Comparison of ENCODE assay signal across 16 cellular contexts in the genomic region with DNA sequence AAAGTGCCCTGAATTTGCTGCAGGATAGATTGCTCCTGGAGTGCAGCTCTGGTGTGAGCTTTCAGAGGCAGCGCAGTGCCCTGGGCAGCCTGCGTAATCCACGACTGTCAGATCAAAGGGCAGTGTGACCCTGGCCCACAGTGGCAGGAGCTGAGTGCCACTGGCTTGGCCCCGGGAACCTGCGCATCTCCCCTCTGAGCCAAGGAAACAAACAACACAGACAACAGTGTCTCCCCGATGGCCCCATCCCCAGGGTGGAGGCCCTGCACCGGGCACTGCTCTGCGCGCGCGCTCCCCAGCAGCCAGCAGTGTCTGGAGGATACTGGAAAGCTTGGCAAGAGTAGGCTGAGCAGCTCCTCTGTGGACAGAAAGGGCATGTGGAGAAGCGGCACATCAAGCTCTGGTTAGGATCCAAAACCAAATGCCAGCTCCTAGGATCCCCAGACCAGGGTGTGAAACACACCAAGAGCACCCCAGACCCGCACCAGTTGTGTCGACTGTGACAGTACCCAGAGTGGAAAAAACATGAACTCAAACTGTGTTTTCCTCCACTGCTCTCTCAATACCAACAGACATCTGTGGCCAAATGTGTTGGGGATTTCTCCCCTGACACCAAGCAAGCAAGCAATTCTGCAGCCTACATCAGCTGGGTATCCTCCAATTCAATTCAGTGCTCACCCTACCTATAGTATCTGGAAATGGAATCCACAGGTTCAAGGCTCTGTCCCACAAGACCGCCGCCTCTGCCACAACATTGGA. TPM values are rescaled to one million over a fixed set of nuclear protein-coding genes. Genes with fewer than 3 reads are reported as not detected.
DNase-seq lines count a peak whose midpoint lies in the region; ATAC-seq and TF ChIP-seq lines count a peak whose summit lies in the region.
"Had no signal": no experiment of that assay in that cellular context is flagged by ENCODE, and none has a peak within 500 bp of the region (broad histone marks: within the 10 kb centered on the region; RNA-seq: fewer than 3 reads in every experiment).

No MANE protein-coding gene starts in this region.

- CTCF ChIA-PET in CD4-positive, alpha-beta T cell (lab: Charles Lee) = no interaction called here

- H3K36me3 ChIP-seq in H7 (replicated peaks; ENCODE audit: control insufficient read depth, insufficient read depth, low read length) = peaks cover 15% of the 10 kb centered on the region

- peak overlapping the region; percentile 6 for H3K4me3 Mint-ChIP-seq in CD4-positive, alpha-beta T cell
- H3K4me3 Mint-ChIP-seq in activated naive CD8-positive, alpha-beta T cell treated with anti-CD3 and anti-CD28 coated beads, Interleukin-2, amount 50 U/mL, for 24 hours = no peak overlapping the region
- H3K4me3 Mint-ChIP-seq in progenitor cell of endocrine pancreas (ENCODE audit: low read depth) = no peak overlapping the region

- H3K27me3 Mint-ChIP-seq in CD4-positive, alpha-beta T cell = no peaks in the 10 kb centered on the region
- no peaks in the 10 kb centered on the region for H3K27me3 Mint-ChIP-seq in activated naive CD8-positive, alpha-beta T cell treated with anti-CD3 and anti-CD28 coated beads, Interleukin-2, amount 50 U/mL, for 24 hours
- no peaks in the 10 kb centered on the region for H3K27me3 Mint-ChIP-seq in progenitor cell of endocrine pancreas
- H3K27me3 Mint-ChIP-seq: CD4-positive, alpha-beta memory T cell had no signal

- no peaks in the 10 kb centered on the region for H3K9me3 Mint-ChIP-seq in CD4-positive, alpha-beta T cell
- no peaks in the 10 kb centered on the region for H3K9me3 Mint-ChIP-seq in activated naive CD8-positive, alpha-beta T cell treated with anti-CD3 and anti-CD28 coated beads, Interleukin-2, amount 50 U/mL, for 24 hours
- no peaks in the 10 kb centered on the region for H3K9me3 Mint-ChIP-seq in progenitor cell of endocrine pancreas (ENCODE audit: low read depth)
- H3K9me3 Mint-ChIP-seq: CD4-positive, alpha-beta memory T cell had no signal

- POLR2A ChIA-PET in CD4-positive, alpha-beta T cell (lab: Charles Lee) = no interaction called here

- TF ChIP-seq CTCF in CD4-positive, alpha-beta T cell (IDR thresholded peaks at IDR 0.05) = no peak
- TF ChIP-seq CTCF in progenitor cell of endocrine pancreas (IDR thresholded peaks at IDR 0.05; ENCODE audit: unreplicated experiment) = no peak

- H3K9me3 ChIP-seq in CD4-positive, alpha-beta T cell (ENCODE audit: control insufficient read depth, low read length) = no peaks in the 10 kb centered on the region

- peaks cover 59% of the 10 kb centered on the region for H3K4me1 Mint-ChIP-seq in CD4-positive, alpha-beta T cell (ENCODE audit: low read depth)
- H3K4me1 Mint-ChIP-seq in activated naive CD8-positive, alpha-beta T cell treated with anti-CD3 and anti-CD28 coated beads, Interleukin-2, amount 50 U/mL, for 24 hours = peaks cover 89% of the 10 kb centered on the region
- no peaks in the 10 kb centered on the region for H3K4me1 Mint-ChIP-seq in progenitor cell of endocrine pancreas (ENCODE audit: low read depth)

- DNase-seq in CD4-positive, alpha-beta T cell = no peak
- DNase-seq in H7 (peak; percentile 72), mesenteric fat pad (ENCODE audit: low spot score) (peak; percentile 45), progenitor cell of endocrine pancreas (ENCODE audit: low spot score, unreplicated experiment) (no peak), activated gamma-delta T cell treated with Interleukin-2 at 50 U/mL for 16 hours (no peak), cerebellum (ENCODE audit: low spot score) (no peak)
- no peak for DNase-seq in activated naive CD8-positive, alpha-beta T cell treated with anti-CD3 and anti-CD28 coated beads, Interleukin-2, amount 50 U/mL, for 24 hours
- DNase-seq: activated effector memory CD4-positive, alpha-beta T cell treated with anti-CD3 and anti-CD28 coated beads, Interleukin-2, amount 50 U/mL, for 16 hours; CD4-positive, alpha-beta memory T cell; central memory CD4-positive, alpha-beta T cell; kidney glomerular epithelial cell; NCI-H1417 treated with DMSO at 0.1 percent for 48 hours; retina; stimulated activated CD4-positive, alpha-beta T cell treated with anti-CD3 and anti-CD28 coated beads, Interleukin-1b, Interleukin-23, amount 100 ng/mL, for 48 hours; WERI-Rb-1 had no signal

- no peak overlapping the region for H3K4me3 ChIP-seq in H7 (ENCODE audit: insufficient read depth, low read depth, low read length)
- H3K4me3 ChIP-seq: SK-N-MC had no signal

- no peak overlapping the region for H3K27ac Mint-ChIP-seq in CD4-positive, alpha-beta T cell
- H3K27ac Mint-ChIP-seq in activated naive CD8-positive, alpha-beta T cell treated with anti-CD3 and anti-CD28 coated beads, Interleukin-2, amount 50 U/mL, for 24 hours = peak overlapping the region; percentile 92
- H3K27ac Mint-ChIP-seq in progenitor cell of endocrine pancreas = no peak overlapping the region

- H3K36me3 Mint-ChIP-seq in CD4-positive, alpha-beta T cell (ENCODE audit: low read depth) = peaks cover 65% of the 10 kb centered on the region
- H3K36me3 Mint-ChIP-seq in activated naive CD8-positive, alpha-beta T cell treated with anti-CD3 and anti-CD28 coated beads, Interleukin-2, amount 50 U/mL, for 24 hours (ENCODE audit: low read depth) = peaks cover 59% of the 10 kb centered on the region
- H3K36me3 Mint-ChIP-seq in progenitor cell of endocrine pancreas (ENCODE audit: insufficient read depth) = peaks cover 19% of the 10 kb centered on the region

- ATAC-seq in CD4-positive, alpha-beta T cell (ENCODE audit: poor library complexity) = no peak
- ATAC-seq in activated naive CD8-positive, alpha-beta T cell treated with anti-CD3 and anti-CD28 coated beads, Interleukin-2, amount 50 U/mL, for 24 hours = no peak

- intact Hi-C loops in CD4-positive, alpha-beta T cell (cut with DNase I, micrococcal nuclease) = loop anchor here in 1 of 2 experiments (5.0 kb wide), 1 partner anchor 42 kb away; no protein-coding TSS in a partner anchor

- H3K27me3 ChIP-seq in CD4-positive, alpha-beta T cell (ENCODE audit: control insufficient read depth, insufficient read depth, low read length) = no peaks in the 10 kb centered on the region
- peaks cover 14% of the 10 kb centered on the region for H3K27me3 ChIP-seq in H7 (ENCODE audit: control insufficient read depth, insufficient read depth, low read length)

- H3K27ac ChIP-seq in CD4-positive, alpha-beta T cell (ENCODE audit: low read depth, low read length) = no peak overlapping the region
- H3K27ac ChIP-seq: SK-N-MC, WERI-Rb-1 had no signal

RNA-seq across cellular contexts. Expression of a gene that starts 26.7 kb away (rescaled TPM):
- 10 to 100 TPM; 53.3 to 57.3 TPM for total RNA-seq in CD4-positive, alpha-beta T cell
- 53.9 and 61.9 TPM in 2 replicates for total RNA-seq in H7 (2014; rRNA removed; shearing (Covaris generic))
- total RNA-seq in mesenteric fat pad (60.1 TPM), progenitor cell of endocrine pancreas (92.7 and 108 TPM in 2 replicates), cerebellum (18.8 TPM)

RNA-seq across cellular contexts. Expression of a gene that starts 27.5 kb away (rescaled TPM):
- 10 to 100 TPM; 15.7 to 16.1 TPM for total RNA-seq in CD4-positive, alpha-beta T cell
- total RNA-seq in H7 (2014; rRNA removed; shearing (Covaris generic)) = 10.9 and 14.0 TPM in 2 replicates
- 47.0 TPM for total RNA-seq in mesenteric fat pad
- total RNA-seq in progenitor cell of endocrine pancreas = 30.3 and 33.2 TPM in 2 replicates
- total RNA-seq in cerebellum = 19.3 TPM

RNA-seq across cellular contexts. Expression of a gene that starts 54.3 kb away (rescaled TPM):
- 1 to 10 TPM; 1.3 to 1.5 TPM for total RNA-seq in CD4-positive, alpha-beta T cell
- 11.7 and 17.6 TPM in 2 replicates for total RNA-seq in H7 (2014; rRNA removed; shearing (Covaris generic))
- total RNA-seq in mesenteric fat pad = 9.4 TPM
- total RNA-seq in progenitor cell of endocrine pancreas = 5.2 and 7.8 TPM in 2 replicates
- 7.1 TPM for total RNA-seq in cerebellum

Comparison
In these comparisons a context has a peak if more than half of its experiments do, and no peak if none do; other contexts are left out.
1. DNase-seq: peak in H7 (single experiment) and mesenteric fat pad (single experiment); none in CD4-positive, alpha-beta T cell (0 of 10), activated naive CD8-positive, alpha-beta T cell treated with anti-CD3 and anti-CD28 coated beads, Interleukin-2, amount 50 U/mL, for 24 hours (single experiment), progenitor cell of endocrine pancreas (single experiment), activated gamma-delta T cell treated with Interleukin-2 at 50 U/mL for 16 hours (single experiment) and cerebellum (single experiment).